In genomic region chr2:111668274-111668616, GRCh38 we compare ENCODE assay signal across 26 cellular contexts.
"Had no signal": no experiment of that assay in that cellular context is flagged by ENCODE, and none has a peak within 500 bp of the region (broad histone marks: within the 10 kb centered on the region; RNA-seq: fewer than 3 reads in every experiment).

No MANE protein-coding gene starts in this region.

- H3K27me3 ChIP-seq: gastroesophageal sphincter, neutrophil, ovary, right lobe of liver had no signal

- ATAC-seq: T-helper 17 cell had no signal

- H3K27ac ChIP-seq: gastroesophageal sphincter, lower lobe of right lung, neutrophil, ovary, right lobe of liver, thoracic aorta had no signal

- H3K27ac Mint-ChIP-seq: activated CD4-positive, alpha-beta memory T cell treated with anti-CD3 and anti-CD28 coated beads, Interleukin-2, amount 10 ng/mL, durations not matched to agents 7 days and 5 days; activated CD4-positive, alpha-beta T cell treated with anti-CD3 and anti-CD28 coated beads, Interleukin-2, amount 10 ng/mL, durations not matched to agents 7 days and 5 days; activated T-cell treated with anti-CD3 and anti-CD28 coated beads, Interleukin-2, amount 50 U/mL, for 24 hours; nephron progenitor cell; progenitor cell of endocrine pancreas; stimulated activated naive CD8-positive, alpha-beta T cell treated with anti-CD3 and anti-CD28 coated beads, Interleukin-15, Interleukin-2, amounts not matched to agents 100 ng/mL and 50 ng/mL, for 24 hours; T-helper 17 cell; type B pancreatic cell had no signal

- H3K36me3 ChIP-seq: gastroesophageal sphincter, lower lobe of right lung, neutrophil, ovary, right lobe of liver, thoracic aorta had no signal

- H3K36me3 Mint-ChIP-seq: naive B cell, type B pancreatic cell had no signal

- H3K9me3 ChIP-seq: gastroesophageal sphincter, lower lobe of right lung, neutrophil, ovary, right lobe of liver, thoracic aorta had no signal

- H3K4me3 Mint-ChIP-seq: activated CD4-positive, alpha-beta memory T cell treated with anti-CD3 and anti-CD28 coated beads, Interleukin-2, amount 10 ng/mL, durations not matched to agents 7 days and 5 days; activated CD4-positive, alpha-beta T cell treated with anti-CD3 and anti-CD28 coated beads, Interleukin-2, amount 10 ng/mL, durations not matched to agents 7 days and 5 days; activated T-cell treated with anti-CD3 and anti-CD28 coated beads, Interleukin-2, amount 50 U/mL, for 24 hours; nephron progenitor cell; stimulated activated naive CD8-positive, alpha-beta T cell treated with anti-CD3 and anti-CD28 coated beads, Interleukin-15, Interleukin-2, amounts not matched to agents 100 ng/mL and 50 ng/mL, for 24 hours; T-helper 17 cell; type B pancreatic cell had no signal

- H3K27me3 Mint-ChIP-seq: stimulated activated naive CD8-positive, alpha-beta T cell treated with anti-CD3 and anti-CD28 coated beads, Interleukin-15, Interleukin-2, amounts not matched to agents 100 ng/mL and 50 ng/mL, for 24 hours; T-helper 17 cell; type B pancreatic cell had no signal

- DNase-seq: activated CD4-positive, alpha-beta memory T cell treated with anti-CD3 and anti-CD28 coated beads, Interleukin-2, amount 10 ng/mL, durations not matched to agents 7 days and 5 days; activated CD4-positive, alpha-beta T cell treated with anti-CD3 and anti-CD28 coated beads for 1 hour; activated CD4-positive, alpha-beta T cell treated with anti-CD3 and anti-CD28 coated beads, Interleukin-2, amount 10 ng/mL, durations not matched to agents 7 days and 5 days; activated CD8-positive, alpha-beta memory T cell treated with anti-CD3 and anti-CD28 coated beads, Interleukin-2, amount 50 U/mL, for 48 hours; activated gamma-delta T cell treated with Interleukin-2 at 50 U/mL for 16 hours; activated naive CD4-positive, alpha-beta T cell treated with anti-CD3 and anti-CD28 coated beads, Interleukin-2, amount 50 U/mL, for 16 hours; activated T-cell treated with anti-CD3 and anti-CD28 coated beads, Interleukin-2, amount 50 U/mL, for 24 hours; caudate nucleus; effector CD8-positive, alpha-beta T cell; hippocampal formation; kidney; left colon; lower lobe of right lung; naive B cell; nephron progenitor cell; ovary; stimulated activated CD4-positive, alpha-beta T cell treated with anti-CD3 and anti-CD28 coated beads, Interleukin-2, amount 100 ng/mL, for 48 hours; T-helper 17 cell; T1000 had no signal

- H3K4me3 ChIP-seq: gastroesophageal sphincter, lower lobe of right lung, ovary, right lobe of liver, thoracic aorta had no signal

- H3K9me3 Mint-ChIP-seq: activated CD4-positive, alpha-beta memory T cell treated with anti-CD3 and anti-CD28 coated beads, Interleukin-2, amount 10 ng/mL, durations not matched to agents 7 days and 5 days; activated CD4-positive, alpha-beta T cell treated with anti-CD3 and anti-CD28 coated beads, Interleukin-2, amount 10 ng/mL, durations not matched to agents 7 days and 5 days; activated T-cell treated with anti-CD3 and anti-CD28 coated beads, Interleukin-2, amount 50 U/mL, for 24 hours; naive B cell; stimulated activated naive CD8-positive, alpha-beta T cell treated with anti-CD3 and anti-CD28 coated beads, Interleukin-15, Interleukin-2, amounts not matched to agents 100 ng/mL and 50 ng/mL, for 24 hours had no signal
